ENCODE assay signal across 7 cellular contexts in genomic region chr6:110768057-110768456, GRCh38.
"Had no signal": no experiment of that assay in that cellular context is flagged by ENCODE, and none has a peak within 500 bp of the region (broad histone marks: within the 10 kb centered on the region; RNA-seq: fewer than 3 reads in every experiment).

No MANE protein-coding gene starts in this region.

- H3K4me3 ChIP-seq: GM12878 had no signal

- ATAC-seq: GM12878 had no signal

- FAIRE-seq: GM12878, GM12891, GM12892, GM18507, GM19239 had no signal

- DNase-seq: GDM1, GF-D8 had no signal
